Comparison of ENCODE assay signal across 1 cellular context in genomic region chr1:88891318-88892145, GRCh38.
A peak's percentile ranks its signal among the peaks of the same experiment; 100 is the strongest.
TF ChIP-seq lines count a peak whose summit lies in the region.

A gene with protein sequence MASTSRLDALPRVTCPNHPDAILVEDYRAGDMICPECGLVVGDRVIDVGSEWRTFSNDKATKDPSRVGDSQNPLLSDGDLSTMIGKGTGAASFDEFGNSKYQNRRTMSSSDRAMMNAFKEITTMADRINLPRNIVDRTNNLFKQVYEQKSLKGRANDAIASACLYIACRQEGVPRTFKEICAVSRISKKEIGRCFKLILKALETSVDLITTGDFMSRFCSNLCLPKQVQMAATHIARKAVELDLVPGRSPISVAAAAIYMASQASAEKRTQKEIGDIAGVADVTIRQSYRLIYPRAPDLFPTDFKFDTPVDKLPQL (minus strand): TSS chr1:88891567. CDS start chr1:88891499, 68 bp downstream.

TF ChIP-seq in K562, 482 proteins besides CTCF, POLR2A, EP300 and RAD21 (continued from another document and continues in another):
- TF ChIP-seq TOE1 (IDR thresholded peaks at IDR 0.05; ENCODE audit: borderline replicate concordance) (peak; percentile 97), TOE1 (CRISPR knock-in tag; IDR thresholded peaks at IDR 0.05; ENCODE audit: borderline replicate concordance, low read depth) (no peak), ZNF436 (CRISPR knock-in tag; IDR thresholded peaks at IDR 0.05) (no peak), SAP30 (IDR thresholded peaks at IDR 0.05; ENCODE audit: borderline replicate concordance, insufficient read depth, low read depth, low read length, poor library complexity, severe bottlenecking) (peak; percentile 68), RNF2 (IDR thresholded peaks at IDR 0.05) (peak; percentile 78; the same call in 1 of the 2 replicates), JUN (IDR thresholded peaks at IDR 0.05; ENCODE audit: borderline replicate concordance, low read depth, low read length) (peak; percentile 51; the same call in 1 of the 2 replicates), JUN (CRISPR knock-in tag; IDR thresholded peaks at IDR 0.05; ENCODE audit: borderline replicate concordance) (peak; percentile 90; the same call in 1 of the 2 replicates), ARID2 (IDR thresholded peaks at IDR 0.05) (no peak), NEUROD1 (IDR thresholded peaks at IDR 0.05; ENCODE audit: borderline replicate concordance, low read depth, low read length, partially characterized antibody) (peak; percentile 85), FOXK1 (CRISPR knock-in tag; IDR thresholded peaks at IDR 0.05; ENCODE audit: borderline replicate concordance) (peak; percentile 94; the same call in 1 of the 2 replicates), TCFL5 (CRISPR knock-in tag; conservative IDR thresholded peaks at IDR 0.05) (no peak), CXXC5 (CRISPR knock-in tag; IDR thresholded peaks at IDR 0.05) (peak; percentile 98), MITF (IDR thresholded peaks at IDR 0.05) (peak; percentile 91), TBP (optimal IDR thresholded peaks at IDR 0.05; ENCODE audit: low read depth, low read length) (peak; percentile 98), ZNF766 (CRISPR knock-in tag; conservative IDR thresholded peaks at IDR 0.05) (0 out of 2 replicates have a peak, but pooled peaks have one; percentile 17), JUND (IDR thresholded peaks at IDR 0.05; ENCODE audit: borderline replicate concordance, low read depth, low read length) (peak; percentile 83), JUND (tag; IDR thresholded peaks at IDR 0.05; ENCODE audit: borderline replicate concordance, low read depth, low read length) (peak; percentile 76; the same call in 2 of the 3 replicates), ATF1 (CRISPR knock-in tag; IDR thresholded peaks at IDR 0.05) (peak; percentile 64), ATF1 (tag; IDR thresholded peaks at IDR 0.05) (peak; percentile 98), ARID1B (IDR thresholded peaks at IDR 0.05) (no peak), ZNF76 (CRISPR knock-in tag; IDR thresholded peaks at IDR 0.05; ENCODE audit: borderline replicate concordance) (no peak), BMI1 (IDR thresholded peaks at IDR 0.05; ENCODE audit: low read length) (no peak), CCNT2 (IDR thresholded peaks at IDR 0.05; ENCODE audit: borderline replicate concordance, extremely low read depth, insufficient read length, low read depth, low read length) (peak; percentile 30), THAP12 (CRISPR knock-in tag; IDR thresholded peaks at IDR 0.05) (peak; percentile 79; the same call in 1 of the 2 replicates), ETV5 (CRISPR knock-in tag; IDR thresholded peaks at IDR 0.05; ENCODE audit: low read depth) (peak; percentile 75), L3MBTL2 (IDR thresholded peaks at IDR 0.05) (peak; percentile 81), ZNF41 (CRISPR knock-in tag; conservative IDR thresholded peaks at IDR 0.05) (no peak), RBM14 (IDR thresholded peaks at IDR 0.05; ENCODE audit: borderline replicate concordance, insufficient read depth, low read depth, low read length) (0 out of 2 replicates have a peak, but pooled peaks have one; percentile 79), MLLT1 (IDR thresholded peaks at IDR 0.05) (peak in 1 of 2 experiments; percentile 85; a peak in 1 of 4 replicates), CHAMP1 (IDR thresholded peaks at IDR 0.05) (peak; percentile 95), BACH1 (tag; IDR thresholded peaks at IDR 0.05) (no peak), PHB2 (IDR thresholded peaks at IDR 0.05; ENCODE audit: low read depth) (no peak), ZC3H4 (CRISPR knock-in tag; IDR thresholded peaks at IDR 0.05; ENCODE audit: borderline replicate concordance) (no peak), USF1 (CRISPR knock-in tag; IDR thresholded peaks at IDR 0.05) (peak; percentile 92), SP2 (IDR thresholded peaks at IDR 0.05; ENCODE audit: extremely low read depth, low read depth, low read length, poor library complexity, severe bottlenecking) (no peak), BCL6 (CRISPR knock-in tag; IDR thresholded peaks at IDR 0.05) (no peak), POLR2AphosphoS5 (IDR thresholded peaks at IDR 0.05; ENCODE audit: control insufficient read depth, insufficient read depth, low read depth, low read length) (peak; percentile 98)
- TF ChIP-seq, protein P1, sequence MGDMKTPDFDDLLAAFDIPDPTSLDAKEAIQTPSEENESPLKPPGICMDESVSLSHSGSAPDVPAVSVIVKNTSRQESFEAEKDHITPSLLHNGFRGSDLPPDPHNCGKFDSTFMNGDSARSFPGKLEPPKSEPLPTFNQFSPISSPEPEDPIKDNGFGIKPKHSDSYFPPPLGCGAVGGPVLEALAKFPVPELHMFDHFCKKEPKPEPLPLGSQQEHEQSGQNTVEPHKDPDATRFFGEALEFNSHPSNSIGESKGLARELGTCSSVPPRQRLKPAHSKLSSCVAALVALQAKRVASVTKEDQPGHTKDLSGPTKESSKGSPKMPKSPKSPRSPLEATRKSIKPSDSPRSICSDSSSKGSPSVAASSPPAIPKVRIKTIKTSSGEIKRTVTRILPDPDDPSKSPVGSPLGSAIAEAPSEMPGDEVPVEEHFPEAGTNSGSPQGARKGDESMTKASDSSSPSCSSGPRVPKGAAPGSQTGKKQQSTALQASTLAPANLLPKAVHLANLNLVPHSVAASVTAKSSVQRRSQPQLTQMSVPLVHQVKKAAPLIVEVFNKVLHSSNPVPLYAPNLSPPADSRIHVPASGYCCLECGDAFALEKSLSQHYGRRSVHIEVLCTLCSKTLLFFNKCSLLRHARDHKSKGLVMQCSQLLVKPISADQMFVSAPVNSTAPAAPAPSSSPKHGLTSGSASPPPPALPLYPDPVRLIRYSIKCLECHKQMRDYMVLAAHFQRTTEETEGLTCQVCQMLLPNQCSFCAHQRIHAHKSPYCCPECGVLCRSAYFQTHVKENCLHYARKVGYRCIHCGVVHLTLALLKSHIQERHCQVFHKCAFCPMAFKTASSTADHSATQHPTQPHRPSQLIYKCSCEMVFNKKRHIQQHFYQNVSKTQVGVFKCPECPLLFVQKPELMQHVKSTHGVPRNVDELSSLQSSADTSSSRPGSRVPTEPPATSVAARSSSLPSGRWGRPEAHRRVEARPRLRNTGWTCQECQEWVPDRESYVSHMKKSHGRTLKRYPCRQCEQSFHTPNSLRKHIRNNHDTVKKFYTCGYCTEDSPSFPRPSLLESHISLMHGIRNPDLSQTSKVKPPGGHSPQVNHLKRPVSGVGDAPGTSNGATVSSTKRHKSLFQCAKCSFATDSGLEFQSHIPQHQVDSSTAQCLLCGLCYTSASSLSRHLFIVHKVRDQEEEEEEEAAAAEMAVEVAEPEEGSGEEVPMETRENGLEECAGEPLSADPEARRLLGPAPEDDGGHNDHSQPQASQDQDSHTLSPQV (IDR thresholded peaks at IDR 0.05), result peak; percentile 53; the same call in 1 of the 2 replicates
- TF ChIP-seq, protein P2, sequence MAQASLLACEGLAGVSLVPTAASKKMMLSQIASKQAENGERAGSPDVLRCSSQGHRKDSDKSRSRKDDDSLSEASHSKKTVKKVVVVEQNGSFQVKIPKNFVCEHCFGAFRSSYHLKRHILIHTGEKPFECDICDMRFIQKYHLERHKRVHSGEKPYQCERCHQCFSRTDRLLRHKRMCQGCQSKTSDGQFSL (CRISPR knock-in tag; IDR thresholded peaks at IDR 0.05), result peak; percentile 87
- TF ChIP-seq, protein P2 (tag; IDR thresholded peaks at IDR 0.05), result peak in 1 of 2 experiments; percentile 11; a peak in 1 of 4 replicates
- TF ChIP-seq, protein P3, sequence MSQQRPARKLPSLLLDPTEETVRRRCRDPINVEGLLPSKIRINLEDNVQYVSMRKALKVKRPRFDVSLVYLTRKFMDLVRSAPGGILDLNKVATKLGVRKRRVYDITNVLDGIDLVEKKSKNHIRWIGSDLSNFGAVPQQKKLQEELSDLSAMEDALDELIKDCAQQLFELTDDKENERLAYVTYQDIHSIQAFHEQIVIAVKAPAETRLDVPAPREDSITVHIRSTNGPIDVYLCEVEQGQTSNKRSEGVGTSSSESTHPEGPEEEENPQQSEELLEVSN (IDR thresholded peaks at IDR 0.05; ENCODE audit: borderline replicate concordance in 1 of 2, extremely low read depth in 1 of 2, insufficient read depth in 1 of 2, insufficient read length in 1 of 2, low read depth in 1 of 2, low read length in 1 of 2, poor library complexity in 1 of 2, severe bottlenecking in 1 of 2), result peak; percentile 28 to 66
- TF ChIP-seq, protein P4, sequence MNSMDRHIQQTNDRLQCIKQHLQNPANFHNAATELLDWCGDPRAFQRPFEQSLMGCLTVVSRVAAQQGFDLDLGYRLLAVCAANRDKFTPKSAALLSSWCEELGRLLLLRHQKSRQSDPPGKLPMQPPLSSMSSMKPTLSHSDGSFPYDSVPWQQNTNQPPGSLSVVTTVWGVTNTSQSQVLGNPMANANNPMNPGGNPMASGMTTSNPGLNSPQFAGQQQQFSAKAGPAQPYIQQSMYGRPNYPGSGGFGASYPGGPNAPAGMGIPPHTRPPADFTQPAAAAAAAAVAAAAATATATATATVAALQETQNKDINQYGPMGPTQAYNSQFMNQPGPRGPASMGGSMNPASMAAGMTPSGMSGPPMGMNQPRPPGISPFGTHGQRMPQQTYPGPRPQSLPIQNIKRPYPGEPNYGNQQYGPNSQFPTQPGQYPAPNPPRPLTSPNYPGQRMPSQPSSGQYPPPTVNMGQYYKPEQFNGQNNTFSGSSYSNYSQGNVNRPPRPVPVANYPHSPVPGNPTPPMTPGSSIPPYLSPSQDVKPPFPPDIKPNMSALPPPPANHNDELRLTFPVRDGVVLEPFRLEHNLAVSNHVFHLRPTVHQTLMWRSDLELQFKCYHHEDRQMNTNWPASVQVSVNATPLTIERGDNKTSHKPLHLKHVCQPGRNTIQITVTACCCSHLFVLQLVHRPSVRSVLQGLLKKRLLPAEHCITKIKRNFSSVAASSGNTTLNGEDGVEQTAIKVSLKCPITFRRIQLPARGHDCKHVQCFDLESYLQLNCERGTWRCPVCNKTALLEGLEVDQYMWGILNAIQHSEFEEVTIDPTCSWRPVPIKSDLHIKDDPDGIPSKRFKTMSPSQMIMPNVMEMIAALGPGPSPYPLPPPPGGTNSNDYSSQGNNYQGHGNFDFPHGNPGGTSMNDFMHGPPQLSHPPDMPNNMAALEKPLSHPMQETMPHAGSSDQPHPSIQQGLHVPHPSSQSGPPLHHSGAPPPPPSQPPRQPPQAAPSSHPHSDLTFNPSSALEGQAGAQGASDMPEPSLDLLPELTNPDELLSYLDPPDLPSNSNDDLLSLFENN (IDR thresholded peaks at IDR 0.05; ENCODE audit: low read depth in 2 of 2, low read length in 2 of 2), result peak in 1 of 2 experiments; percentile 72; a peak in 1 of 4 replicates
